Comparison of ENCODE assay signal across 10 cellular contexts in the genomic region with DNA sequence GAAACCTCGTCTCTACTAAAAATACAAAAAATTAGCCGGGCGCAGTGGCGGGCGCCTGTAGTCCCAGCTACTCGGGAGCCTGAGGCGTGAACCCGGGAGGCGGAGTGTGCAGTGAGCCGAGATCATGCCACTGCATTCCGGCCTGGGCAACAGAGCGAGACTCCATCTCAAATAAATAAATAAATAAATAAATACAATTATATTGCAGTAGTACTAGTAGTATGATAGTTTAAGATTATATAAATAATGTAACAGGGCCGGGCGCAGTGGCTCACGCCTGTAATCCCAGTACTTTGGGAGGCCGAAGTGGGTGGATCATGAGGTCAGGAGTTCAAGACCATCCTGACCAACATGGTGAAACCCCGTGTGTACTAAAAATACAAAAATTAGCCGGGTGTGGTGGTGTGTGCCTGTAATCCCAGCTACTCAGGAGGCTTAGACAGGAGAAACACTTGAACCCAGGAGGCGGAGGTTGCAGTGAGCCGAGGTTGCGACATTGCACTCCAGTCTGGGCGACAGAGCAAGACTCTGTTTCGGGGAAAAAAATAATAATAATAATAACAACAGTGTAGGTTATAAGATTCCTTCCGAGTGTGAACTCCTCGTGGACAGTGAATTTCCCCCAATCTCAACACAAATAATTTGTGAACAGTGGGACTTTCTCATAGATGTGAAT. TPM values are rescaled to one million over a fixed set of nuclear protein-coding genes. Genes with fewer than 3 reads are reported as not detected.
A peak's percentile ranks its signal among the peaks of the same experiment; 100 is the strongest.
DNase-seq lines count a peak whose midpoint lies in the region; ATAC-seq, FAIRE-seq and TF ChIP-seq lines count a peak whose summit lies in the region.
"Not testable (repeated sequence)": the region's sequence is repeated elsewhere in the genome, so short reads cannot be mapped to it uniquely, and the experiment has no call there.
"Had no signal": no experiment of that assay in that cellular context is flagged by ENCODE, and none has a peak within 500 bp of the region (broad histone marks: within the 10 kb centered on the region; RNA-seq: fewer than 3 reads in every experiment).

No MANE protein-coding gene starts in this region.

- not testable (repeated sequence) for H3K9me3 ChIP-seq in DND-41 (ENCODE audit: insufficient read depth, low read length, severe bottlenecking); MG63; SU-DHL-6 (ENCODE audit: insufficient read depth, low read length); keratinocyte (ENCODE audit: control insufficient read depth, low read depth, low read length); neutrophil; suprapubic skin

- not testable (repeated sequence) for ATAC-seq in DND-41 (ENCODE audit: insufficient read depth, low read depth)

- H3K4me3 ChIP-seq in DND-41 (ENCODE audit: low read depth in 1 of 2, low read length in 2 of 2): peak overlapping the region in 1 of 2 experiments; percentile 64; a peak in 2 of 4 replicates
- H3K4me3 ChIP-seq in MG63: peak overlapping the region; percentile 98
- not testable (repeated sequence) for H3K4me3 ChIP-seq in SU-DHL-6 (ENCODE audit: insufficient read depth, low read length, poor library complexity, severe bottlenecking); keratinocyte (ENCODE audit: control insufficient read depth in 2 of 3, extremely low read depth in 1 of 3, insufficient read depth in 2 of 3, low read depth in 1 of 3, low read length in 3 of 3); suprapubic skin
- peak overlapping the region; percentile 91 for H3K4me3 ChIP-seq in coronary artery
- H3K4me3 ChIP-seq in neutrophil (ENCODE audit: low read depth in 1 of 2, low read length in 1 of 2): peak overlapping the region; percentile 77 to 83

- dilution Hi-C loops in keratinocyte (cut with MboI; ENCODE audit: extremely low pct_ligation_motif_present, low sequenced_read_pairs): not testable (repeated sequence)

- WGBS in suprapubic skin: 92% methylated on average over 25 of the region's 25 CpGs

- not testable (repeated sequence) for H3K9me1 ChIP-seq in keratinocyte (ENCODE audit: control insufficient read depth, extremely low read depth, insufficient read depth, low read length)

- H3K36me3 ChIP-seq in DND-41 (ENCODE audit: insufficient read depth, low read length); MG63; SU-DHL-6 (ENCODE audit: low read length); keratinocyte (ENCODE audit: control insufficient read depth in 2 of 2, extremely low read depth in 1 of 2, insufficient read depth in 2 of 2, low read length in 2 of 2); neutrophil; suprapubic skin: not testable (repeated sequence)

- H4K20me1 ChIP-seq in DND-41 (ENCODE audit: insufficient read depth, low read length); SU-DHL-6 (ENCODE audit: low read depth, low read length); keratinocyte (ENCODE audit: control insufficient read depth, extremely low read depth, insufficient read depth, low read length): not testable (repeated sequence)

- H3K79me2 ChIP-seq in DND-41 (ENCODE audit: insufficient read depth, low read length): peaks cover 27% of the 10 kb centered on the region
- H3K79me2 ChIP-seq in SU-DHL-6 (ENCODE audit: insufficient read depth, low read length): peaks cover 11% of the 10 kb centered on the region; the same call in 1 of the 2 replicates
- peaks cover 19% of the 10 kb centered on the region for H3K79me2 ChIP-seq in keratinocyte (ENCODE audit: control insufficient read depth, insufficient read depth, low read length)

- H3K4me2 ChIP-seq in DND-41 (ENCODE audit: insufficient read depth, low read length) (peak overlapping the region; percentile 81), SU-DHL-6 (ENCODE audit: low read depth, low read length, poor library complexity, severe bottlenecking) (peak overlapping the region; percentile 90), keratinocyte (ENCODE audit: control insufficient read depth, extremely low read depth, insufficient read depth, low read depth, low read length) (peak overlapping the region; percentile 99)

- not testable (repeated sequence) for H3K27me3 ChIP-seq in DND-41 (ENCODE audit: insufficient read depth, low read length, poor library complexity); MG63; SU-DHL-6 (ENCODE audit: low read length); keratinocyte (ENCODE audit: control insufficient read depth, extremely low read depth, insufficient read depth, low read length); neutrophil; suprapubic skin

- H3K27ac ChIP-seq in 22Rv1 (peak overlapping the region; percentile 85), DND-41 (ENCODE audit: low read length) (peak overlapping the region; percentile 88), coronary artery (peak overlapping the region in 1 of 2 donors; percentile 100), keratinocyte (ENCODE audit: control insufficient read depth, insufficient read depth, low read length) (peak overlapping the region; percentile 99), neutrophil (peak overlapping the region; percentile 99), suprapubic skin (peak overlapping the region; percentile 100)
- H3K27ac ChIP-seq in SU-DHL-6 (ENCODE audit: low read depth, low read length): not testable (repeated sequence)

- H3F3A ChIP-seq in SU-DHL-6 (ENCODE audit: insufficient read depth): not testable (repeated sequence)

- H3K9ac ChIP-seq in DND-41 (ENCODE audit: low read depth, low read length) (peak overlapping the region; percentile 73), SU-DHL-6 (ENCODE audit: low read length) (peak overlapping the region; percentile 61; the same call in 1 of the 2 replicates), keratinocyte (ENCODE audit: control insufficient read depth, extremely low read depth, insufficient read depth, low read length) (peak overlapping the region; percentile 99)

- TF ChIP-seq CTCF in 22Rv1 (IDR thresholded peaks at IDR 0.05); DND-41 (IDR thresholded peaks at IDR 0.05; ENCODE audit: borderline replicate concordance, extremely low read depth, low read length, poor library complexity, severe bottlenecking); SU-DHL-6 (IDR thresholded peaks at IDR 0.05; ENCODE audit: insufficient read depth, low read length, poor library complexity, severe bottlenecking); coronary artery (IDR thresholded peaks at IDR 0.05); keratinocyte (optimal IDR thresholded peaks at IDR 0.05 in 1 of 3, IDR thresholded peaks at IDR 0.05 in 1 of 3, conservative IDR thresholded peaks at IDR 0.05 in 1 of 3; ENCODE audit: extremely low read depth in 1 of 3, insufficient read depth in 2 of 3, low read length in 3 of 3); neutrophil (IDR thresholded peaks at IDR 0.05); suprapubic skin (IDR thresholded peaks at IDR 0.05): not testable (repeated sequence)

- H3K4me1 ChIP-seq in DND-41 (ENCODE audit: insufficient read depth, low read length) (peaks cover 24% of the 10 kb centered on the region), keratinocyte (ENCODE audit: control insufficient read depth, extremely low read depth, insufficient read depth, low read length) (peaks cover 25% of the 10 kb centered on the region), neutrophil (ENCODE audit: control insufficient read depth in 1 of 2, insufficient read depth in 1 of 2, low read depth in 1 of 2, low read length in 1 of 2) (peaks cover 32 to 39% of the 10 kb centered on the region in 2 experiments), suprapubic skin (peaks cover 33% of the 10 kb centered on the region)

- peak overlapping the region; percentile 82 for H2AFZ ChIP-seq in DND-41 (ENCODE audit: low read depth, low read length)
- H2AFZ ChIP-seq in SU-DHL-6 (ENCODE audit: low read depth, low read length, severe bottlenecking): not testable (repeated sequence)
- peak overlapping the region; percentile 99 for H2AFZ ChIP-seq in keratinocyte (ENCODE audit: control insufficient read depth, low read length)

- not testable (repeated sequence) for TF ChIP-seq EP300 in suprapubic skin (IDR thresholded peaks at IDR 0.05)

- not testable (repeated sequence) for FAIRE-seq in keratinocyte (lab: Jason Lieb, UNC)

- TF ChIP-seq POLR2A in suprapubic skin (IDR thresholded peaks at IDR 0.05): not testable (repeated sequence)

- DNase-seq in DND-41; MG63; coronary artery (ENCODE audit: low spot score); keratinocyte (ENCODE audit: low read depth, low spot score): not testable (repeated sequence)
- peak in 1 of 2 donors; percentile 55 for DNase-seq in suprapubic skin (ENCODE audit: low spot score in 2 of 2)

- H3K9me2 ChIP-seq in SU-DHL-6 (replicated peaks; ENCODE audit: insufficient read depth, low read length): not testable (repeated sequence)

RNA-seq across cellular contexts. Expression of a gene that starts 2.0 kb away (rescaled TPM):
- total RNA-seq in MG63 (2014; rRNA removed; shearing (Covaris generic); ENCODE audit: low replicate concordance): 5.9 and 15.8 TPM in 2 replicates
- 3.1 to 11.1 TPM (median 3.8 TPM) in 3 replicates for polyA plus RNA-seq in keratinocyte
- polyA plus RNA-seq in keratinocyte (2011; ENCODE audit: low read depth): 9.9 TPM
- polyA plus RNA-seq in keratinocyte (2011; cell fraction: cytosol; rRNA removed): 4.4 and 14.0 TPM in 2 replicates
- 28.1 and 45.7 TPM in 2 replicates for polyA plus RNA-seq in keratinocyte (2011; cell fraction: nucleus; rRNA removed)
- 15.4 and 37.6 TPM in 2 replicates for polyA plus RNA-seq in keratinocyte (2012; ENCODE audit: low replicate concordance)
- polyA minus RNA-seq in keratinocyte: 4.7 to 38.8 TPM (median 5.7 TPM) in 3 replicates
- polyA minus RNA-seq in keratinocyte (2011; cell fraction: cytosol; rRNA and poly(A)+ RNA removed): 29.2 TPM
- polyA minus RNA-seq in keratinocyte (2011; cell fraction: nucleus; rRNA and poly(A)+ RNA removed): 23.9 and 26.1 TPM in 2 replicates
- 10 to 100 TPM; 57.5 to 91.6 (median 81.9) TPM for total RNA-seq in suprapubic skin

RNA-seq across cellular contexts. Expression of a gene that starts 12.1 kb away (rescaled TPM):
- total RNA-seq in MG63 (2014; rRNA removed; shearing (Covaris generic); ENCODE audit: low replicate concordance): 78.3 and 168 TPM in 2 replicates
- 75.4 to 87.4 TPM (median 83.5 TPM) in 3 replicates for polyA plus RNA-seq in keratinocyte
- 10.1 TPM for polyA plus RNA-seq in keratinocyte (2011; ENCODE audit: low read depth)
- polyA plus RNA-seq in keratinocyte (2011; cell fraction: cytosol; rRNA removed): 37.7 and 64.6 TPM in 2 replicates
- 94.1 and 101 TPM in 2 replicates for polyA plus RNA-seq in keratinocyte (2011; cell fraction: nucleus; rRNA removed)
- polyA plus RNA-seq in keratinocyte (2012; ENCODE audit: low replicate concordance): 34.6 and 75.9 TPM in 2 replicates
- 67.4 to 70.6 TPM (median 69.2 TPM) in 3 replicates for polyA minus RNA-seq in keratinocyte
- polyA minus RNA-seq in keratinocyte (2011; cell fraction: cytosol; rRNA and poly(A)+ RNA removed): 140 TPM
- 44.9 and 57.9 TPM in 2 replicates for polyA minus RNA-seq in keratinocyte (2011; cell fraction: nucleus; rRNA and poly(A)+ RNA removed)
- total RNA-seq in suprapubic skin: 10 to 100 TPM; 36.8 to 49.5 (median 45.8) TPM

RNA-seq across cellular contexts. Expression of a gene that starts 24.7 kb away (rescaled TPM):
- total RNA-seq in MG63 (2014; rRNA removed; shearing (Covaris generic); ENCODE audit: low replicate concordance): 24.1 and 27.3 TPM in 2 replicates
- 36.9 to 53.3 TPM (median 42.5 TPM) in 3 replicates for polyA plus RNA-seq in keratinocyte
- polyA plus RNA-seq in keratinocyte (2011; ENCODE audit: low read depth): 14.4 TPM
- polyA plus RNA-seq in keratinocyte (2011; cell fraction: cytosol; rRNA removed): 38.4 and 45.5 TPM in 2 replicates
- polyA plus RNA-seq in keratinocyte (2011; cell fraction: nucleus; rRNA removed): 34.4 and 41.0 TPM in 2 replicates
- 50.6 and 56.3 TPM in 2 replicates for polyA plus RNA-seq in keratinocyte (2012; ENCODE audit: low replicate concordance)
- polyA minus RNA-seq in keratinocyte: 30.4 to 77.1 TPM (median 45.8 TPM) in 3 replicates
- polyA minus RNA-seq in keratinocyte (2011; cell fraction: cytosol; rRNA and poly(A)+ RNA removed): 43.5 TPM
- polyA minus RNA-seq in keratinocyte (2011; cell fraction: nucleus; rRNA and poly(A)+ RNA removed): 10.2 and 11.4 TPM in 2 replicates
- 10 to 100 TPM; 24.0 to 37.3 (median 28.3) TPM for total RNA-seq in suprapubic skin

RNA-seq across cellular contexts. Expression of a gene that starts 34.9 kb away (rescaled TPM):
- 0.13 and 0.76 TPM in 2 replicates for total RNA-seq in MG63 (2014; rRNA removed; shearing (Covaris generic); ENCODE audit: low replicate concordance)
- polyA plus RNA-seq in keratinocyte: 0.25 to 0.88 TPM (median 0.35 TPM) in 3 replicates
- polyA plus RNA-seq in keratinocyte (2011; ENCODE audit: low read depth): 0.37 TPM
- polyA plus RNA-seq in keratinocyte (2011; cell fraction: cytosol; rRNA removed): 0.49 and 1.2 TPM in 2 replicates
- 0.53 and 1.0 TPM in 2 replicates for polyA plus RNA-seq in keratinocyte (2011; cell fraction: nucleus; rRNA removed)
- polyA plus RNA-seq in keratinocyte (2012; ENCODE audit: low replicate concordance): 0.45 and 1.4 TPM in 2 replicates
- polyA minus RNA-seq in keratinocyte: 0.16 to 3.1 TPM (median 0.33 TPM) in 3 replicates
- polyA minus RNA-seq in keratinocyte (2011; cell fraction: cytosol; rRNA and poly(A)+ RNA removed): 3.1 TPM
- 0.42 and 0.93 TPM in 2 replicates for polyA minus RNA-seq in keratinocyte (2011; cell fraction: nucleus; rRNA and poly(A)+ RNA removed)
- total RNA-seq in suprapubic skin: 1 to 10 TPM in 2 of 4 donors, under 1 TPM in 2; 0.73 to 1.7 (median 1.1) TPM
- total RNA-seq: left ventricle myocardium superior, thoracic aorta had no signal

RNA-seq across cellular contexts. Expression of a gene that starts 35.4 kb away (rescaled TPM):
- 80.0 and 88.3 TPM in 2 replicates for total RNA-seq in MG63 (2014; rRNA removed; shearing (Covaris generic); ENCODE audit: low replicate concordance)
- polyA plus RNA-seq in keratinocyte: 27.6 to 55.4 TPM (median 28.3 TPM) in 3 replicates
- polyA plus RNA-seq in keratinocyte (2011; ENCODE audit: low read depth): 15.2 TPM
- polyA plus RNA-seq in keratinocyte (2011; cell fraction: cytosol; rRNA removed): 20.5 and 36.8 TPM in 2 replicates
- 11.3 and 22.4 TPM in 2 replicates for polyA plus RNA-seq in keratinocyte (2011; cell fraction: nucleus; rRNA removed)
- 15.2 and 50.0 TPM in 2 replicates for polyA plus RNA-seq in keratinocyte (2012; ENCODE audit: low replicate concordance)
- polyA minus RNA-seq in keratinocyte: 29.0 to 125 TPM (median 43.1 TPM) in 3 replicates
- 48.9 TPM for polyA minus RNA-seq in keratinocyte (2011; cell fraction: cytosol; rRNA and poly(A)+ RNA removed)
- polyA minus RNA-seq in keratinocyte (2011; cell fraction: nucleus; rRNA and poly(A)+ RNA removed): 10.2 and 13.2 TPM in 2 replicates
- total RNA-seq in suprapubic skin: 10 to 100 TPM; 14.4 to 33.0 (median 18.9) TPM
